ENCODE assay signal across 35 cellular contexts in the genomic region with DNA sequence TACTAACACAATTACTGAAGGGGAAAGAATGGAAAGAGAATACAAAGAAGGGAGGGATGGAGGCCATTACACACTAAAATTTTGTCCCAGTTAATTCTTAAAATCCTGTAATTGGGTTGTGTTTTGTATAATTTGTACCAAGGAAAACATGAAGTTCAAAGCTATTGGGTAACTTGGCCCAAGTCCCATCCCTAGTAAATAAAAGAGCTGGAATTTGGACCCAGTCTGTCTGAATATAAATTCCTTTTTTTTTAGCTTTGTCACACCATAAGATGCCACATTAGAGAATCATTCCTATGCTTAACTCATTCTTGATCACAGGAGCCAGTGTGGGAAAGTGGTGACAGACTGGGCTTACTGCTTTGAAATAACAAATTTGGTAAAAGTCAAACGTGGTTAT.
DNase-seq lines count a peak whose midpoint lies in the region; ATAC-seq, FAIRE-seq and TF ChIP-seq lines count a peak whose summit lies in the region.
"Had no signal": no experiment of that assay in that cellular context is flagged by ENCODE, and none has a peak within 500 bp of the region (broad histone marks: within the 10 kb centered on the region; RNA-seq: fewer than 3 reads in every experiment).

No MANE protein-coding gene starts in this region.

- H3K9ac ChIP-seq in liver (ENCODE audit: low read depth in 1 of 2, low read length in 2 of 2) (no peak overlapping the region), HepG2 (ENCODE audit: insufficient read depth, low read depth, low read length) (no peak overlapping the region)
- H3K9ac ChIP-seq: BLaER1; BLaER1 treated with 17β-estradiol and CSF1 and Interleukin-3, amounts not matched to agents 10 nM and 100 nM had no signal

- TF ChIP-seq CTCF in liver (IDR thresholded peaks at IDR 0.05; ENCODE audit: low read depth, low read length, missing input control) (no peak), HepG2 (CRISPR knock-in tag; IDR thresholded peaks at IDR 0.05) (no peak), right lobe of liver (IDR thresholded peaks at IDR 0.05) (no peak)

- CTCF ChIA-PET in HepG2 (lab: Yijun Ruan, JAX; ENCODE audit: low intra/inter-chr PET ratio, low total read pairs): no interaction called here

- H3K9me3 ChIP-seq in liver (ENCODE audit: control insufficient read depth in 4 of 4, low read length in 3 of 4) (no peaks in the 10 kb centered on the region), HepG2 (ENCODE audit: low read length) (peaks cover 100% of the 10 kb centered on the region), right lobe of liver (no peaks in the 10 kb centered on the region)
- H3K9me3 ChIP-seq: A549; BE2C; BLaER1; BLaER1 treated with 17β-estradiol and CSF1 and Interleukin-3, amounts not matched to agents 10 nM and 100 nM had no signal

- H3K4me2 ChIP-seq in HepG2 (ENCODE audit: low read depth, low read length): no peak overlapping the region
- H3K4me2 ChIP-seq: A549; BLaER1; BLaER1 treated with 17β-estradiol and CSF1 and Interleukin-3, amounts not matched to agents 10 nM and 100 nM had no signal

- H3K4me3 ChIP-seq in liver (ENCODE audit: low read depth in 1 of 3, low read length in 3 of 3): no peak overlapping the region
- H3K4me3 ChIP-seq in HepG2 (replicated peaks in 1 of 3; ENCODE audit: insufficient read depth in 1 of 3, low read depth in 2 of 3, low read length in 3 of 3): no peak overlapping the region
- no peak overlapping the region for H3K4me3 ChIP-seq in right lobe of liver
- H3K4me3 ChIP-seq: A549; BLaER1; BLaER1 treated with 17β-estradiol and CSF1 and Interleukin-3, amounts not matched to agents 10 nM and 100 nM had no signal

- peaks cover 0 to 15% (median 8%) of the 10 kb centered on the region in 4 donors for H3K4me1 ChIP-seq in liver (ENCODE audit: control insufficient read depth in 4 of 4, insufficient read depth in 4 of 4, low read length in 3 of 4)
- H3K4me1 ChIP-seq in HepG2 (ENCODE audit: insufficient read depth, low read length): no peaks in the 10 kb centered on the region
- peaks cover 0 to 14% (median 0%) of the 10 kb centered on the region in 4 donors for H3K4me1 ChIP-seq in right lobe of liver
- H3K4me1 ChIP-seq: A549; BE2C; BLaER1; BLaER1 treated with 17β-estradiol and CSF1 and Interleukin-3, amounts not matched to agents 10 nM and 100 nM; Caco-2 had no signal

- in situ Hi-C loops in HepG2 (cut with HindIII; ENCODE audit: extremely low pct_ligation_motif_present, low pct_unique_long_range_greater_than_20kb): no loop called here

- TF ChIP-seq EP300 in HepG2 (IDR thresholded peaks at IDR 0.05; ENCODE audit: low read depth in 2 of 2, low read length in 2 of 2): no peak
- no peak for TF ChIP-seq EP300 in HepG2 (CRISPR knock-in tag; IDR thresholded peaks at IDR 0.05; ENCODE audit: borderline replicate concordance)

- no TSS peak for BruUV-seq in HepG2 (replicated peaks; lab: Mats Ljungman, UMichigan)

- H3K27me3 ChIP-seq in liver (ENCODE audit: control insufficient read depth in 4 of 4, insufficient read depth in 4 of 4, low read length in 3 of 4): no peaks in the 10 kb centered on the region
- H3K27me3 ChIP-seq in HepG2 (ENCODE audit: control insufficient read depth in 1 of 2, insufficient read depth in 2 of 2, low read length in 2 of 2): no peaks in the 10 kb centered on the region
- H3K27me3 ChIP-seq in right lobe of liver: no peaks in the 10 kb centered on the region
- H3K27me3 ChIP-seq: BE2C; BLaER1; BLaER1 treated with 17β-estradiol and CSF1 and Interleukin-3, amounts not matched to agents 10 nM and 100 nM had no signal

- TF ChIP-seq POLR2A in HepG2 (IDR thresholded peaks at IDR 0.05; ENCODE audit: insufficient read depth in 1 of 2, low read depth in 2 of 2, low read length in 2 of 2) (no peak), right lobe of liver (IDR thresholded peaks at IDR 0.05) (no peak)

- TF ChIP-seq RAD21 in liver (IDR thresholded peaks at IDR 0.05) (peak in 1 of 2 donors; percentile 24), HepG2 (CRISPR knock-in tag; IDR thresholded peaks at IDR 0.05) (no peak)

- no peaks in the 10 kb centered on the region for H3K36me3 ChIP-seq in liver (ENCODE audit: control insufficient read depth in 4 of 4, insufficient read depth in 3 of 4, low read depth in 1 of 4, low read length in 3 of 4)
- no peaks in the 10 kb centered on the region for H3K36me3 ChIP-seq in HepG2 (replicated peaks in 1 of 2; ENCODE audit: control insufficient read depth in 1 of 2, insufficient read depth in 2 of 2, low read length in 2 of 2)
- H3K36me3 ChIP-seq in right lobe of liver: no peaks in the 10 kb centered on the region
- H3K36me3 ChIP-seq: BE2C; BLaER1; BLaER1 treated with 17β-estradiol and CSF1 and Interleukin-3, amounts not matched to agents 10 nM and 100 nM had no signal

- H4K20me1 ChIP-seq in HepG2 (ENCODE audit: insufficient read depth, low read length): no peaks in the 10 kb centered on the region
- H4K20me1 ChIP-seq: BLaER1; BLaER1 treated with 17β-estradiol and CSF1 and Interleukin-3, amounts not matched to agents 10 nM and 100 nM had no signal

- no peak overlapping the region for H2AFZ ChIP-seq in HepG2 (ENCODE audit: low read length)

- FAIRE-seq in HepG2 (lab: Jason Lieb, UNC): no peak
- FAIRE-seq: A204.1, A549, D721Med had no signal

- H3K27ac ChIP-seq in liver (ENCODE audit: low read depth in 1 of 2, low read length in 2 of 2) (no peak overlapping the region), HepG2 (ENCODE audit: extremely low read length, insufficient read depth, low read length) (no peak overlapping the region), right lobe of liver (peak overlapping the region in 1 of 3 donors; percentile 1)
- H3K27ac ChIP-seq: 22Rv1; A549; BLaER1; BLaER1 treated with 17β-estradiol and CSF1 and Interleukin-3, amounts not matched to agents 10 nM and 100 nM; C4-2B had no signal

- H3K79me2 ChIP-seq in HepG2 (ENCODE audit: insufficient read depth, low read length): no peaks in the 10 kb centered on the region

- WGBS in liver: 25% methylated on average over 1 of the region's 1 CpG
- 0% methylated on average over 1 of the region's 1 CpG for whole genome bisulfite sequencing in HepG2 (ENCODE audit: low lambda C conversion rate)
- 31% methylated on average over 1 of the region's 1 CpG for WGBS in right lobe of liver (ENCODE audit: insufficient coverage, low coverage, low lambda C conversion rate, missing lambda C conversion rate)

- intact Hi-C loops in HepG2 (cut with micrococcal nuclease; ENCODE audit: unreplicated experiment): no loop called here
- intact Hi-C loops in right lobe of liver (cut with DNase I): no loop called here

- DNase-seq in HepG2 (ENCODE audit: low spot score) (no peak), astrocyte of the hippocampus (ENCODE audit: low read depth, low spot score) (peak; percentile 53), left lobe of liver (ENCODE audit: low spot score) (no peak), right lobe of liver (no peak), CD1c-positive myeloid dendritic cell (ENCODE audit: extremely low spot score) (no peak)
- DNase-seq: 8988T; ACHN; AML-193; BE2C; C1 segment of cervical spinal cord; Caco-2; Calu3; CD4-positive, alpha-beta memory T cell; CD4-positive, alpha-beta T cell; CD4-positive, CD25-positive, alpha-beta regulatory T cell; CD8-positive, alpha-beta memory T cell; CD8-positive, alpha-beta T cell; COR-L47; DMS 273 treated with DMSO at 0.1 percent for 48 hours; DMS153; DMS53; DMS79; DMS79 treated with DMSO at 0.1 percent for 48 hours; DND-41; EL had no signal

- ATAC-seq in HepG2: no peak
- peak; percentile 73 for ATAC-seq in left lobe of liver
- ATAC-seq in right lobe of liver: peak; percentile 48 to 85 (median 79)
- no peak for ATAC-seq in GM21786 (IDR thresholded peaks at IDR 0.05; ENCODE audit: unreplicated experiment)
- ATAC-seq in HG02642 (IDR thresholded peaks at IDR 0.05; ENCODE audit: poor library complexity, unreplicated experiment): no peak
- ATAC-seq: A549; CD8-positive, alpha-beta T cell had no signal

- POLR2A ChIA-PET in HepG2 (lab: Yijun Ruan, JAX): no interaction called here

TF ChIP-seq in liver, 16 proteins besides CTCF, POLR2A, EP300 and RAD21 (continues in another document):
- TF ChIP-seq SP1 (IDR thresholded peaks at IDR 0.05) (peak; percentile 54), FOXA2 (IDR thresholded peaks at IDR 0.05) (peak; percentile 35), YY1 (IDR thresholded peaks at IDR 0.05) (peak; percentile 67), TAF1 (conservative IDR thresholded peaks at IDR 0.05) (no peak), ZBTB33 (IDR thresholded peaks at IDR 0.05) (peak; percentile 13), NR2F2 (IDR thresholded peaks at IDR 0.05) (no peak)

TF ChIP-seq in HepG2, 621 proteins besides CTCF, POLR2A, EP300 and RAD21:
- TF ChIP-seq ZNF562 (CRISPR knock-in tag; IDR thresholded peaks at IDR 0.05; ENCODE audit: borderline replicate concordance): no peak
- TF ChIP-seq, protein P1, sequence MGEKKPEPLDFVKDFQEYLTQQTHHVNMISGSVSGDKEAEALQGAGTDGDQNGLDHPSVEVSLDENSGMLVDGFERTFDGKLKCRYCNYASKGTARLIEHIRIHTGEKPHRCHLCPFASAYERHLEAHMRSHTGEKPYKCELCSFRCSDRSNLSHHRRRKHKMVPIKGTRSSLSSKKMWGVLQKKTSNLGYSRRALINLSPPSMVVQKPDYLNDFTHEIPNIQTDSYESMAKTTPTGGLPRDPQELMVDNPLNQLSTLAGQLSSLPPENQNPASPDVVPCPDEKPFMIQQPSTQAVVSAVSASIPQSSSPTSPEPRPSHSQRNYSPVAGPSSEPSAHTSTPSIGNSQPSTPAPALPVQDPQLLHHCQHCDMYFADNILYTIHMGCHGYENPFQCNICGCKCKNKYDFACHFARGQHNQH (CRISPR knock-in tag; IDR thresholded peaks at IDR 0.05): no peak
- TF ChIP-seq ZNF101 (CRISPR knock-in tag; IDR thresholded peaks at IDR 0.05; ENCODE audit: borderline replicate concordance, low read depth): no peak
TF ChIP-seq in HepG2: peak in this region for 0.

Comparison
In these comparisons a context has a peak if more than half of its experiments do, and no peak if none do; other contexts are left out.
1. ATAC-seq: peak in left lobe of liver (single experiment) and right lobe of liver (4 of 4); none in HepG2 (single experiment), GM21786 (single experiment) and HG02642 (single experiment).